ENCODE assay signal across 19 cellular contexts in genomic region chr5:115325291-115326019, GRCh38. TPM values are rescaled to one million over a fixed set of nuclear protein-coding genes. Genes with fewer than 3 reads are reported as not detected.
A peak's percentile ranks its signal among the peaks of the same experiment; 100 is the strongest.
DNase-seq lines count a peak whose midpoint lies in the region; ATAC-seq, FAIRE-seq and TF ChIP-seq lines count a peak whose summit lies in the region.
"Had no signal": no experiment of that assay in that cellular context is flagged by ENCODE, and none has a peak within 500 bp of the region (broad histone marks: within the 10 kb centered on the region; RNA-seq: fewer than 3 reads in every experiment).

No MANE protein-coding gene starts in this region.

- H3K4me1 ChIP-seq in heart right ventricle (peaks cover 0 to 18% (median 9%) of the 10 kb centered on the region in 9 donors), right atrium auricular region (peaks cover 0 to 7% of the 10 kb centered on the region in 2 donors)
- H3K4me1 ChIP-seq: BE2C had no signal

- H3K4me3 ChIP-seq in heart right ventricle, result no peak overlapping the region
- H3K4me3 ChIP-seq in right atrium auricular region, result no peak overlapping the region
- no peak overlapping the region for H3K4me3 ChIP-seq in skeletal muscle cell (ENCODE audit: low read depth, low read length)

- TF ChIP-seq CTCF in heart right ventricle (IDR thresholded peaks at IDR 0.05) (no peak), right atrium auricular region (IDR thresholded peaks at IDR 0.05) (no peak)

- FAIRE-seq in endometrium (lab: Jason Lieb, UNC) (peak; percentile 99), GM12891 (lab: Jason Lieb, UNC) (no peak)
- FAIRE-seq: A204.1, D721Med had no signal

- TF ChIP-seq POLR2A in GM12891 (IDR thresholded peaks at IDR 0.05; ENCODE audit: low read depth, low read length) (no peak), erythroblast (IDR thresholded peaks at IDR 0.05; ENCODE audit: low read length) (no peak)

- H3K27me3 ChIP-seq in heart right ventricle (no peaks in the 10 kb centered on the region), right atrium auricular region (no peaks in the 10 kb centered on the region)

- intact Hi-C loops in heart right ventricle (cut with DNase I) (no loop called here), left ventricle myocardium superior (cut with micrococcal nuclease) (no loop called here)

- DNase-seq in heart right ventricle, result no peak
- DNase-seq in right atrium auricular region (ENCODE audit: low spot score), result no peak
- DNase-seq in left ventricle myocardium superior, result no peak
- peak; percentile 45 for DNase-seq in skeletal muscle cell (ENCODE audit: low read depth)
- DNase-seq in GM12891 (ENCODE audit: insufficient read length, low spot score), result no peak
- no peak for DNase-seq in erythroblast (lab: John Stamatoyannopoulos, UW)
- DNase-seq in AG20443 (ENCODE audit: low spot score), result no peak
- DNase-seq: BE2C, DMS53, GDM1, GOT3, KG1, NCI-H1092 treated with DMSO at 0.1 percent for 48 hours, NCI-H1436 treated with DMSO at 0.1 percent for 48 hours, NCI-H1930 had no signal

- ATAC-seq in heart right ventricle (peak in 6 of 8 donors; percentile 34 to 85 (median 76)), left ventricle myocardium superior (peak; percentile 83)
- ATAC-seq: HCT116 had no signal

- WGBS in heart right ventricle, 2 donors, result 37 to 38% methylated on average over 3 of the region's 3 CpGs

- H3K9me3 ChIP-seq in heart right ventricle (peaks cover 0 to 7% (median 0%) of the 10 kb centered on the region in 11 donors), right atrium auricular region (no peaks in the 10 kb centered on the region)
- H3K9me3 ChIP-seq: BE2C had no signal

- H3K27ac ChIP-seq in heart right ventricle, result peak overlapping the region in 8 of 10 donors; percentile 40 to 78 (median 59)
- H3K27ac ChIP-seq in right atrium auricular region, result no peak overlapping the region

- H3K36me3 ChIP-seq in heart right ventricle (no peaks in the 10 kb centered on the region), right atrium auricular region (no peaks in the 10 kb centered on the region)
- H3K36me3 ChIP-seq: BE2C had no signal

TF ChIP-seq in GM12891, 5 proteins besides CTCF, POLR2A, EP300 and RAD21:
- no peak for TF ChIP-seq POU2F2 (IDR thresholded peaks at IDR 0.05; ENCODE audit: low read depth, low read length)
- no peak for TF ChIP-seq PAX5 (IDR thresholded peaks at IDR 0.05; ENCODE audit: insufficient read depth, low read length, severe bottlenecking)
- TF ChIP-seq SPI1 (IDR thresholded peaks at IDR 0.05; ENCODE audit: low read depth, low read length), result no peak
- no peak for TF ChIP-seq POLR2AphosphoS5 (IDR thresholded peaks at IDR 0.05; ENCODE audit: low read depth, low read length)
- no peak for TF ChIP-seq TAF1 (IDR thresholded peaks at IDR 0.05; ENCODE audit: low read depth, low read length)

RNA-seq across cellular contexts. Expression of gene CCDC112, which starts 29.0 kb away (rescaled TPM):
- total RNA-seq in heart right ventricle, result 1 to 10 TPM; 3.3 to 7.5 (median 4.8) TPM
- polyA plus RNA-seq in heart right ventricle, result 10 to 100 TPM in 1 of 2 donors, 1 to 10 TPM in 1; 3.0 to 10.8 TPM
- total RNA-seq in right atrium auricular region, result 1 to 10 TPM; 3.8 to 7.7 TPM
- total RNA-seq in left ventricle myocardium superior, result 4.6 TPM
- 2.8 TPM for polyA plus RNA-seq in GM12891 (2012; ENCODE audit: low read depth, missing spikeins)

Comparison
In these comparisons a context has a peak if more than half of its experiments do, and no peak if none do; other contexts are left out.
1. H3K27ac ChIP-seq: peak in heart right ventricle (8 of 10); none in right atrium auricular region (0 of 2).